22 cellular contexts compared by ENCODE assay signal in the genomic region with DNA sequence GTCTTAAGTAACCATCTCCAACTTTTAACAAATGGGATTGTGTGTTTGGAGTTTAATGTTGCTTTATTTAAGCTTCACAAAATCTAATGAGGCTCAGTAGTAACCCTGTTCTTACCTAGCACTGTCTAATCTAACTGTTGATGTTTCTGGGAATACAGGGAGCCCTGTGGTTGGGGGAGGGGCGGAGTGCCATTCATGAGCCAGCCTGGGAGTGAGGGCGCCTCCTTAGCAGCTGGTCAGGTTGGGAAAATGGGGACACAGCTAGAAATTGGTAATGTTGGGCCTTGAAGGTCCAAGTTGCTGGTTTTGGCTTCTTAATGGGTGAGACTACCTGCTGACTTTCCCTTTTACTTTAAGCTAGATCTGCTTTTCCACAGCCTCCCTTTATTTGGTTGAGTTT. TPM values are rescaled to one million over a fixed set of nuclear protein-coding genes. Genes with fewer than 3 reads are reported as not detected.
DNase-seq lines count a peak whose midpoint lies in the region; ATAC-seq and TF ChIP-seq lines count a peak whose summit lies in the region.
"Had no signal": no experiment of that assay in that cellular context is flagged by ENCODE, and none has a peak within 500 bp of the region (broad histone marks: within the 10 kb centered on the region; RNA-seq: fewer than 3 reads in every experiment).

No MANE protein-coding gene starts in this region.

- H3K4me3 Mint-ChIP-seq in CD14-positive monocyte (no peak overlapping the region), WTC11 (no peak overlapping the region), Calu3 (ENCODE audit: low read depth, unreplicated experiment) (no peak overlapping the region)
- H3K4me3 Mint-ChIP-seq: activated CD4-positive, alpha-beta memory T cell treated with anti-CD3 and anti-CD28 coated beads for 36 hours; stimulated activated naive CD8-positive, alpha-beta T cell treated with anti-CD3 and anti-CD28 coated beads, Interleukin-15, Interleukin-2, amounts not matched to agents 100 ng/mL and 50 ng/mL, for 24 hours had no signal

- BruUV-seq in Calu3 (replicated peaks; lab: Mats Ljungman, UMichigan) = no TSS peak

- H3K27me3 ChIP-seq in H7 (ENCODE audit: control insufficient read depth, insufficient read depth, low read length) = no peaks in the 10 kb centered on the region
- H3K27me3 ChIP-seq: uterus had no signal

- CTCF ChIA-PET in WTC11 (lab: Charles Lee) = interaction anchor here (1.0 to 1.3 kb wide), 3 partner anchors 23 to 300 kb away, joined by 4 to 6 read pairs (median 5); a partner anchor contains a TSS
- CTCF ChIA-PET in Calu3 (lab: Charles Lee) = no interaction called here

- no peaks in the 10 kb centered on the region for H3K4me1 Mint-ChIP-seq in CD14-positive monocyte
- peaks cover 18% of the 10 kb centered on the region for H3K4me1 Mint-ChIP-seq in WTC11
- no peaks in the 10 kb centered on the region for H3K4me1 Mint-ChIP-seq in Calu3 (ENCODE audit: low read depth, unreplicated experiment)

- TF ChIP-seq CTCF in CD14-positive monocyte (IDR thresholded peaks at IDR 0.05) (no peak), WTC11 (IDR thresholded peaks at IDR 0.05) (no peak), Calu3 (IDR thresholded peaks at IDR 0.05; ENCODE audit: unreplicated experiment) (no peak)

- POLR2A ChIA-PET in WTC11 (lab: Charles Lee) = no interaction called here

- intact Hi-C loops in CD14-positive monocyte (cut with micrococcal nuclease) (no loop called here), Calu3 (cut with micrococcal nuclease; ENCODE audit: unreplicated experiment) (no loop called here)

- ATAC-seq in WTC11 = peak; percentile 68

- H3K9me3 Mint-ChIP-seq in CD14-positive monocyte (no peaks in the 10 kb centered on the region), WTC11 (no peaks in the 10 kb centered on the region), Calu3 (ENCODE audit: low read depth, unreplicated experiment) (no peaks in the 10 kb centered on the region)
- H3K9me3 Mint-ChIP-seq: activated CD4-positive, alpha-beta memory T cell treated with anti-CD3 and anti-CD28 coated beads for 36 hours; stimulated activated naive CD8-positive, alpha-beta T cell treated with anti-CD3 and anti-CD28 coated beads, Interleukin-15, Interleukin-2, amounts not matched to agents 100 ng/mL and 50 ng/mL, for 24 hours had no signal

- peaks cover 74 to 93% of the 10 kb centered on the region in 2 donors for H3K36me3 Mint-ChIP-seq in CD14-positive monocyte
- H3K36me3 Mint-ChIP-seq in WTC11 = peaks cover 34% of the 10 kb centered on the region
- peaks cover 4% of the 10 kb centered on the region for H3K36me3 Mint-ChIP-seq in Calu3 (ENCODE audit: insufficient read depth, unreplicated experiment)

- no peak for DNase-seq in CD14-positive monocyte (ENCODE audit: low spot score)
- peak; percentile 81 for DNase-seq in H7
- peak; percentile 44 for DNase-seq in WTC11 (ENCODE audit: low spot score)
- peak; percentile 46 for DNase-seq in iPS-NIHi7 (ENCODE audit: extremely low spot score)
- DNase-seq in foreskin melanocyte = no peak
- no peak for DNase-seq in inferior parietal cortex (ENCODE audit: extremely low spot score)
- DNase-seq in Calu3 = no peak
- DNase-seq in NOMO-1 treated with dmso at 0.1 percent for 144 hours (lab: John Stamatoyannopoulos, UW; ENCODE audit: unreplicated experiment) = no peak
- DNase-seq: activated CD4-positive, alpha-beta memory T cell treated with anti-CD3 and anti-CD28 coated beads for 36 hours; activated CD4-positive, CD25-positive, alpha-beta regulatory T cell treated with anti-CD3 and anti-CD28 coated beads, Interleukin-2, amount 50 U/mL, for 72 hours; activated gamma-delta T cell treated with Interleukin-2 at 50 U/mL for 16 hours; activated T-cell treated with anti-CD3 and anti-CD28 coated beads for 4 hours; C1 segment of cervical spinal cord; effector CD8-positive, alpha-beta T cell; head of caudate nucleus; NCI-H1105 treated with DMSO at 0.1 percent for 48 hours; NCI-H2029; NK-92 treated with Interleukin-12 subunit alpha and Interleukin-12 subunit beta, amount 100 ng/mL, for 24 hours; uterus had no signal

- H3K4me3 ChIP-seq in H7 (ENCODE audit: insufficient read depth, low read depth, low read length) = no peak overlapping the region
- H3K4me3 ChIP-seq: prostate gland, SK-N-MC, uterus had no signal

- peak overlapping the region in 5 of 7 donors; percentile 3 to 78 (median 42) for H3K27ac Mint-ChIP-seq in CD14-positive monocyte
- no peak overlapping the region; the same call in 1 of the 2 replicates for H3K27ac Mint-ChIP-seq in WTC11
- no peak overlapping the region for H3K27ac Mint-ChIP-seq in Calu3 (ENCODE audit: unreplicated experiment)
- H3K27ac Mint-ChIP-seq: stimulated activated naive CD8-positive, alpha-beta T cell treated with anti-CD3 and anti-CD28 coated beads, Interleukin-15, Interleukin-2, amounts not matched to agents 100 ng/mL and 50 ng/mL, for 24 hours had no signal

- H3K27me3 Mint-ChIP-seq in CD14-positive monocyte (ENCODE audit: low read depth in 3 of 3) (peaks cover 0 to 1% (median 0%) of the 10 kb centered on the region in 3 donors), WTC11 (ENCODE audit: low read depth) (no peaks in the 10 kb centered on the region), Calu3 (ENCODE audit: unreplicated experiment) (no peaks in the 10 kb centered on the region)
- H3K27me3 Mint-ChIP-seq: activated CD4-positive, alpha-beta memory T cell treated with anti-CD3 and anti-CD28 coated beads for 36 hours; stimulated activated naive CD8-positive, alpha-beta T cell treated with anti-CD3 and anti-CD28 coated beads, Interleukin-15, Interleukin-2, amounts not matched to agents 100 ng/mL and 50 ng/mL, for 24 hours had no signal

- H3K36me3 ChIP-seq in H7 (replicated peaks; ENCODE audit: control insufficient read depth, insufficient read depth, low read length) = peaks cover 6% of the 10 kb centered on the region
- H3K36me3 ChIP-seq: uterus had no signal

TF ChIP-seq in WTC11, 78 proteins besides CTCF, POLR2A, EP300 and RAD21 (continues in another document):
- TF ChIP-seq ZNF138 (CRISPR knock-in tag; conservative IDR thresholded peaks at IDR 0.05) (no peak), NR1H2 (CRISPR knock-in tag; IDR thresholded peaks at IDR 0.05) (no peak), JAZF1 (CRISPR knock-in tag; IDR thresholded peaks at IDR 0.05) (no peak), SMAD3 (CRISPR knock-in tag; IDR thresholded peaks at IDR 0.05; ENCODE audit: borderline replicate concordance) (no peak), ZNF396 (CRISPR knock-in tag; IDR thresholded peaks at IDR 0.05; ENCODE audit: borderline replicate concordance) (no peak), GRHL2 (CRISPR knock-in tag; IDR thresholded peaks at IDR 0.05; ENCODE audit: insufficient replicate concordance, severe bottlenecking) (no peak), ETV6 (CRISPR knock-in tag; IDR thresholded peaks at IDR 0.05) (no peak)
- TF ChIP-seq, protein P1, sequence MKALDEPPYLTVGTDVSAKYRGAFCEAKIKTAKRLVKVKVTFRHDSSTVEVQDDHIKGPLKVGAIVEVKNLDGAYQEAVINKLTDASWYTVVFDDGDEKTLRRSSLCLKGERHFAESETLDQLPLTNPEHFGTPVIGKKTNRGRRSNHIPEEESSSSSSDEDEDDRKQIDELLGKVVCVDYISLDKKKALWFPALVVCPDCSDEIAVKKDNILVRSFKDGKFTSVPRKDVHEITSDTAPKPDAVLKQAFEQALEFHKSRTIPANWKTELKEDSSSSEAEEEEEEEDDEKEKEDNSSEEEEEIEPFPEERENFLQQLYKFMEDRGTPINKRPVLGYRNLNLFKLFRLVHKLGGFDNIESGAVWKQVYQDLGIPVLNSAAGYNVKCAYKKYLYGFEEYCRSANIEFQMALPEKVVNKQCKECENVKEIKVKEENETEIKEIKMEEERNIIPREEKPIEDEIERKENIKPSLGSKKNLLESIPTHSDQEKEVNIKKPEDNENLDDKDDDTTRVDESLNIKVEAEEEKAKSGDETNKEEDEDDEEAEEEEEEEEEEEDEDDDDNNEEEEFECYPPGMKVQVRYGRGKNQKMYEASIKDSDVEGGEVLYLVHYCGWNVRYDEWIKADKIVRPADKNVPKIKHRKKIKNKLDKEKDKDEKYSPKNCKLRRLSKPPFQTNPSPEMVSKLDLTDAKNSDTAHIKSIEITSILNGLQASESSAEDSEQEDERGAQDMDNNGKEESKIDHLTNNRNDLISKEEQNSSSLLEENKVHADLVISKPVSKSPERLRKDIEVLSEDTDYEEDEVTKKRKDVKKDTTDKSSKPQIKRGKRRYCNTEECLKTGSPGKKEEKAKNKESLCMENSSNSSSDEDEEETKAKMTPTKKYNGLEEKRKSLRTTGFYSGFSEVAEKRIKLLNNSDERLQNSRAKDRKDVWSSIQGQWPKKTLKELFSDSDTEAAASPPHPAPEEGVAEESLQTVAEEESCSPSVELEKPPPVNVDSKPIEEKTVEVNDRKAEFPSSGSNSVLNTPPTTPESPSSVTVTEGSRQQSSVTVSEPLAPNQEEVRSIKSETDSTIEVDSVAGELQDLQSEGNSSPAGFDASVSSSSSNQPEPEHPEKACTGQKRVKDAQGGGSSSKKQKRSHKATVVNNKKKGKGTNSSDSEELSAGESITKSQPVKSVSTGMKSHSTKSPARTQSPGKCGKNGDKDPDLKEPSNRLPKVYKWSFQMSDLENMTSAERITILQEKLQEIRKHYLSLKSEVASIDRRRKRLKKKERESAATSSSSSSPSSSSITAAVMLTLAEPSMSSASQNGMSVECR (CRISPR knock-in tag; IDR thresholded peaks at IDR 0.05; ENCODE audit: borderline replicate concordance) = no peak
- TF ChIP-seq, protein P2, sequence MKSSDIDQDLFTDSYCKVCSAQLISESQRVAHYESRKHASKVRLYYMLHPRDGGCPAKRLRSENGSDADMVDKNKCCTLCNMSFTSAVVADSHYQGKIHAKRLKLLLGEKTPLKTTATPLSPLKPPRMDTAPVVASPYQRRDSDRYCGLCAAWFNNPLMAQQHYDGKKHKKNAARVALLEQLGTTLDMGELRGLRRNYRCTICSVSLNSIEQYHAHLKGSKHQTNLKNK (CRISPR knock-in tag; IDR thresholded peaks at IDR 0.05) = no peak
- TF ChIP-seq, protein P3, sequence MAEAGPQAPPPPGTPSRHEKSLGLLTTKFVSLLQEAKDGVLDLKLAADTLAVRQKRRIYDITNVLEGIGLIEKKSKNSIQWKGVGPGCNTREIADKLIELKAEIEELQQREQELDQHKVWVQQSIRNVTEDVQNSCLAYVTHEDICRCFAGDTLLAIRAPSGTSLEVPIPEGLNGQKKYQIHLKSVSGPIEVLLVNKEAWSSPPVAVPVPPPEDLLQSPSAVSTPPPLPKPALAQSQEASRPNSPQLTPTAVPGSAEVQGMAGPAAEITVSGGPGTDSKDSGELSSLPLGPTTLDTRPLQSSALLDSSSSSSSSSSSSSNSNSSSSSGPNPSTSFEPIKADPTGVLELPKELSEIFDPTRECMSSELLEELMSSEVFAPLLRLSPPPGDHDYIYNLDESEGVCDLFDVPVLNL (CRISPR knock-in tag; IDR thresholded peaks at IDR 0.05; ENCODE audit: borderline replicate concordance, low read depth) = no peak

RNA-seq across cellular contexts. Expression of a gene that starts 22.9 kb away (rescaled TPM):
- 1 to 10 TPM; 2.0 to 2.6 TPM for polyA plus RNA-seq in CD14-positive monocyte
- total RNA-seq in H7 (2014; rRNA removed; shearing (Covaris generic)) = 14.0 TPM in 2 replicates
- total RNA-seq in WTC11 (2021) = 12.2 to 14.3 TPM (median 13.1 TPM) in 3 replicates
- total RNA-seq in Calu3 (2022) = 15.1 and 15.8 TPM in 2 replicates

RNA-seq across cellular contexts. Expression of a gene that starts 47.6 kb away (rescaled TPM):
- polyA plus RNA-seq in CD14-positive monocyte = 10 to 100 TPM; 45.4 to 49.6 TPM
- total RNA-seq in H7 (2014; rRNA removed; shearing (Covaris generic)) = 30.7 and 35.4 TPM in 2 replicates
- total RNA-seq in WTC11 (2021) (45.9 to 50.1 TPM (median 50.0 TPM) in 3 replicates), Calu3 (2022) (32.2 and 40.4 TPM in 2 replicates)

Comparison
In these comparisons a context has a peak if more than half of its experiments do, and no peak if none do; other contexts are left out.
1. DNase-seq: peak in H7 (single experiment), WTC11 (single experiment) and iPS-NIHi7 (single experiment); none in CD14-positive monocyte (single experiment), foreskin melanocyte (single experiment), inferior parietal cortex (single experiment), Calu3 (single experiment) and NOMO-1 treated with dmso at 0.1 percent for 144 hours (single experiment).
2. H3K27ac Mint-ChIP-seq: peak in CD14-positive monocyte (5 of 7); none in WTC11 (single experiment) and Calu3 (single experiment).